ENCODE assay signal across 15 cellular contexts in genomic region chr4:185282968-185283367, GRCh38.
DNase-seq lines count a peak whose midpoint lies in the region; ATAC-seq, FAIRE-seq and TF ChIP-seq lines count a peak whose summit lies in the region.
"Had no signal": no experiment of that assay in that cellular context is flagged by ENCODE, and none has a peak within 500 bp of the region (broad histone marks: within the 10 kb centered on the region; RNA-seq: fewer than 3 reads in every experiment).

No MANE protein-coding gene starts in this region.

- H4K5ac ChIP-seq in IMR-90 (ENCODE audit: low read depth, low read length): no peak overlapping the region

- no peak for FAIRE-seq in astrocyte (lab: Jason Lieb, UNC)
- FAIRE-seq: urothelium cell line had no signal

- H3K27ac Mint-ChIP-seq in astrocyte (ENCODE audit: unreplicated experiment): peak overlapping the region; percentile 1
- H3K27ac Mint-ChIP-seq: memory B cell had no signal

- H3K14ac ChIP-seq in IMR-90 (replicated peaks; ENCODE audit: low read depth, low read length): no peak overlapping the region; the same call in 1 of the 2 replicates

- no peak for TF ChIP-seq POLR2A in IMR-90 (IDR thresholded peaks at IDR 0.05; ENCODE audit: low read depth, low read length)
- no peak for TF ChIP-seq POLR2A in prostate gland (IDR thresholded peaks at IDR 0.05)

- H3K79me2 ChIP-seq in ACC112 (ENCODE audit: control insufficient read depth, insufficient read depth, low read length, unreplicated experiment) (no peaks in the 10 kb centered on the region), astrocyte (ENCODE audit: insufficient read depth, low read length) (no peaks in the 10 kb centered on the region)

- H3K36me3 ChIP-seq in ACC112 (ENCODE audit: insufficient read depth, low read length) (no peaks in the 10 kb centered on the region), IMR-90 (ENCODE audit: control insufficient read depth, insufficient read depth, low read length) (no peaks in the 10 kb centered on the region), astrocyte (ENCODE audit: insufficient read depth, low read length) (no peaks in the 10 kb centered on the region), prostate gland (no peaks in the 10 kb centered on the region)
- H3K36me3 ChIP-seq: BE2C had no signal

- no CpG with 5 or more reads among the region's 1 CpG for WGBS in IMR-90 (ENCODE audit: extremely low coverage in 2 of 2, insufficient read length in 1 of 2), 2 experiments
- 85% methylated on average over 1 of the region's 1 CpG for WGBS in prostate gland

- intact Hi-C loops in IMR-90 (cut with micrococcal nuclease) (no loop called here), prostate gland (cut with DNase I) (no loop called here)

- H3K9ac ChIP-seq in IMR-90 (ENCODE audit: low read depth, low read length) (no peak overlapping the region), astrocyte (ENCODE audit: low read length) (no peak overlapping the region)
- H3K9ac ChIP-seq: parathyroid adenoma had no signal

- no peak overlapping the region for H2BK120ac ChIP-seq in IMR-90 (ENCODE audit: low read depth, low read length)

- no peak overlapping the region for H4K8ac ChIP-seq in IMR-90 (ENCODE audit: low read depth in 2 of 2, low read length in 2 of 2)

- H3K36me3 Mint-ChIP-seq in astrocyte (ENCODE audit: low read depth, unreplicated experiment): peaks cover 10% of the 10 kb centered on the region

- H3K9me3 ChIP-seq in IMR-90 (ENCODE audit: control insufficient read depth, insufficient read depth, low read length) (no peaks in the 10 kb centered on the region), astrocyte (ENCODE audit: insufficient read depth, low read depth, low read length) (no peaks in the 10 kb centered on the region), prostate gland (no peaks in the 10 kb centered on the region)
- H3K9me3 ChIP-seq: BE2C had no signal

- no peak overlapping the region for H4K91ac ChIP-seq in IMR-90 (ENCODE audit: insufficient read depth, low read depth, low read length)

- no peaks in the 10 kb centered on the region for H3K27me3 ChIP-seq in ACC112 (ENCODE audit: insufficient read depth, low read length)
- no peaks in the 10 kb centered on the region for H3K27me3 ChIP-seq in IMR-90 (ENCODE audit: control insufficient read depth, insufficient read depth, low read length)
- no peaks in the 10 kb centered on the region for H3K27me3 ChIP-seq in astrocyte (ENCODE audit: insufficient read depth, low read length)
- H3K27me3 ChIP-seq in prostate gland (replicated peaks; ENCODE audit: insufficient read depth): no peaks in the 10 kb centered on the region
- H3K27me3 ChIP-seq: BE2C had no signal

- BruUV-seq in IMR-90 (replicated peaks; lab: Mats Ljungman, UMichigan): no TSS peak

- H3K79me1 ChIP-seq in IMR-90 (ENCODE audit: low read depth in 1 of 2, low read length in 2 of 2): peaks cover 7 to 8% of the 10 kb centered on the region in 2 experiments; a peak in 2 of 4 replicates

- no peak overlapping the region for H3K23ac ChIP-seq in IMR-90 (ENCODE audit: low read depth, low read length)

- H3K9me3 Mint-ChIP-seq in astrocyte (ENCODE audit: unreplicated experiment): no peaks in the 10 kb centered on the region
- H3K9me3 Mint-ChIP-seq: memory B cell had no signal

- in situ Hi-C loops in IMR-90 (cut with MboI; ENCODE audit: low sequenced_read_pairs): no loop called here

- H2AFZ ChIP-seq in ACC112 (ENCODE audit: low read length, unreplicated experiment) (no peak overlapping the region), IMR-90 (replicated peaks; ENCODE audit: low read length, poor library complexity) (no peak overlapping the region), astrocyte (ENCODE audit: low read depth, low read length) (no peak overlapping the region)
- H2AFZ ChIP-seq: parathyroid adenoma had no signal

- H3K4me1 ChIP-seq in ACC112 (ENCODE audit: control insufficient read depth, insufficient read depth, low read length, unreplicated experiment) (peaks cover 24% of the 10 kb centered on the region), IMR-90 (ENCODE audit: control insufficient read depth, insufficient read depth, low read length) (peaks cover 8% of the 10 kb centered on the region), astrocyte (ENCODE audit: insufficient read depth, low read length) (peaks cover 16% of the 10 kb centered on the region), prostate gland (replicated peaks) (no peaks in the 10 kb centered on the region)
- H3K4me1 ChIP-seq: parathyroid adenoma had no signal

- H3K4me2 ChIP-seq in IMR-90 (ENCODE audit: low read depth, low read length): no peak overlapping the region
- no peak overlapping the region for H3K4me2 ChIP-seq in astrocyte (ENCODE audit: low read length)

- dilution Hi-C loops in IMR-90 (cut with HindIII; ENCODE audit: low sequenced_read_pairs, unreplicated experiment): no loop called here

- DNase-seq in IMR-90 (peak; percentile 28), astrocyte (ENCODE audit: low read depth) (no peak), iPS-NIHi7 (ENCODE audit: extremely low spot score) (peak; percentile 38), NCI-H748 (lab: John Stamatoyannopoulos, UW; ENCODE audit: unreplicated experiment) (no peak), prostate gland (ENCODE audit: low spot score) (no peak), GM19238 (ENCODE audit: insufficient read length, low spot score) (no peak)
- DNase-seq in central memory CD4-positive, alpha-beta T cell: no peak
- DNase-seq: activated CD4-positive, CD25-positive, alpha-beta regulatory T cell treated with anti-CD3 and anti-CD28 coated beads, Interleukin-2, amount 50 U/mL, for 72 hours; amygdala; BE2C; effector CD4-positive, alpha-beta T cell had no signal

- H2AK9ac ChIP-seq in IMR-90 (replicated peaks; ENCODE audit: low read depth, low read length, poor library complexity): no peak overlapping the region

- H3K27me3 Mint-ChIP-seq in astrocyte (ENCODE audit: low read depth, unreplicated experiment): no peaks in the 10 kb centered on the region
- H3K27me3 Mint-ChIP-seq: memory B cell had no signal

- H3K18ac ChIP-seq in IMR-90 (ENCODE audit: low read depth, low read length): no peak overlapping the region

- POLR2A ChIA-PET in IMR-90 (lab: Charles Lee; ENCODE audit: unreplicated experiment): no interaction called here

- ATAC-seq in IMR-90 (ENCODE audit: low read depth): no peak

- CTCF ChIA-PET in IMR-90 (lab: Yijun Ruan, JAX): no interaction called here

- no peak overlapping the region for H3K4me3 Mint-ChIP-seq in astrocyte (ENCODE audit: unreplicated experiment)
- H3K4me3 Mint-ChIP-seq: memory B cell had no signal

- no peak overlapping the region for H3K4me3 ChIP-seq in ACC112 (ENCODE audit: low read depth, low read length)
- no peak overlapping the region for H3K4me3 ChIP-seq in IMR-90 (ENCODE audit: insufficient read depth, low read depth, low read length)
- H3K4me3 ChIP-seq in astrocyte (ENCODE audit: insufficient read depth, low read depth, low read length): no peak overlapping the region
- H3K4me3 ChIP-seq in prostate gland: no peak overlapping the region

- H2BK15ac ChIP-seq in IMR-90 (ENCODE audit: low read depth, low read length): no peak overlapping the region

- no peak overlapping the region for H3K4ac ChIP-seq in IMR-90 (ENCODE audit: low read depth, low read length)

- H4K20me1 ChIP-seq in IMR-90 (ENCODE audit: insufficient read depth, low read length): no peaks in the 10 kb centered on the region; the same call in 1 of the 2 replicates
- no peaks in the 10 kb centered on the region for H4K20me1 ChIP-seq in astrocyte (ENCODE audit: insufficient read depth, low read length)

- H3K27ac ChIP-seq in ACC112 (ENCODE audit: low read depth, low read length) (peak overlapping the region; percentile 70), IMR-90 (ENCODE audit: insufficient read depth, low read length) (no peak overlapping the region), astrocyte (ENCODE audit: low read depth, low read length) (no peak overlapping the region), prostate gland (no peak overlapping the region)
- H3K27ac ChIP-seq: parathyroid adenoma had no signal

- H2BK20ac ChIP-seq in IMR-90 (ENCODE audit: low read depth, low read length): no peak overlapping the region

- H2BK5ac ChIP-seq in IMR-90 (ENCODE audit: low read depth, low read length, poor library complexity, severe bottlenecking): no peak overlapping the region

- peaks cover 26% of the 10 kb centered on the region for H3K4me1 Mint-ChIP-seq in astrocyte (ENCODE audit: low read depth, unreplicated experiment)

- no peak for TF ChIP-seq RAD21 in IMR-90 (IDR thresholded peaks at IDR 0.05; ENCODE audit: low read length)

- no peak overlapping the region for H2AK5ac ChIP-seq in IMR-90 (ENCODE audit: low read depth, low read length)

- no peak for TF ChIP-seq CTCF in IMR-90 (conservative IDR thresholded peaks at IDR 0.05; ENCODE audit: low read depth, low read length)
- no peak for TF ChIP-seq CTCF in astrocyte (IDR thresholded peaks at IDR 0.05; ENCODE audit: insufficient read depth, low read depth, low read length)
- TF ChIP-seq CTCF in prostate gland (IDR thresholded peaks at IDR 0.05): no peak

- H3K9me1 ChIP-seq in IMR-90 (ENCODE audit: insufficient read depth, low read length): peaks cover 10% of the 10 kb centered on the region; the same call in 1 of the 2 replicates

- H3K56ac ChIP-seq in IMR-90 (ENCODE audit: extremely low read depth, insufficient read depth, low read length): no peak overlapping the region

TF ChIP-seq in IMR-90, 13 proteins besides CTCF, POLR2A, EP300 and RAD21:
- TF ChIP-seq MAFK (IDR thresholded peaks at IDR 0.05; ENCODE audit: low read depth, low read length): no peak

Comparison
In these comparisons a context has a peak if more than half of its experiments do, and no peak if none do; other contexts are left out.
1. DNase-seq: peak in IMR-90 (single experiment) and iPS-NIHi7 (single experiment); none in astrocyte (single experiment), NCI-H748 (single experiment), prostate gland (single experiment), central memory CD4-positive, alpha-beta T cell (single experiment) and GM19238 (single experiment).